ENCODE assay signal across 14 cellular contexts in the genomic region with DNA sequence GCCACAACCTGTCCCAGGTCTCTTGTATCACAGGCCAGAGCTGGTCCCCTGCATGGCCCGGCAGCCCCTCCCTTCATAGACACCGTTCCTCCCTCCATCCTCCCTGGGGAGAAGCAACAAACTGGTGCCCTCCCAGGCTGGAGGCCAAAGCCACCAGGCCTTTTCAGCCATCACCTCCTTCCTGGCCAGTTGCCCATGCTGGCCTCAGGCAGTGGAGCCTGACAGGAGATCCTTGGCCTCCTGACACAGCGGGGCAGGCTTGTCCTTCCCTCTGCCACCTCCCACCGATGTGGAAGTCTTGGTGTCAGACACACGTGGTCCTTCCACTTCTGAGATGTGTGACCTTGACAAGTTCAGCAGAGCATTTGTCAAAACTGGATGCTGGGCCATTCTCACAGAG.
A peak's percentile ranks its signal among the peaks of the same experiment; 100 is the strongest.
DNase-seq lines count a peak whose midpoint lies in the region; ATAC-seq, FAIRE-seq and TF ChIP-seq lines count a peak whose summit lies in the region.
"Had no signal": no experiment of that assay in that cellular context is flagged by ENCODE, and none has a peak within 500 bp of the region (broad histone marks: within the 10 kb centered on the region; RNA-seq: fewer than 3 reads in every experiment).

No MANE protein-coding gene starts in this region.

- H3K4me1 Mint-ChIP-seq in astrocyte (ENCODE audit: low read depth, unreplicated experiment): peaks cover 21% of the 10 kb centered on the region

- peaks cover 26% of the 10 kb centered on the region for H3K4me1 ChIP-seq in astrocyte (ENCODE audit: insufficient read depth, low read length)
- H3K4me1 ChIP-seq in SJCRH30: peaks cover 25% of the 10 kb centered on the region

- no peak overlapping the region for H3K4me3 Mint-ChIP-seq in astrocyte (ENCODE audit: unreplicated experiment)

- no peaks in the 10 kb centered on the region for H3K27me3 ChIP-seq in astrocyte (ENCODE audit: insufficient read depth, low read length)
- H3K27me3 ChIP-seq in SJCRH30: peaks cover 10% of the 10 kb centered on the region

- peaks cover 4% of the 10 kb centered on the region for H3K36me3 Mint-ChIP-seq in astrocyte (ENCODE audit: low read depth, unreplicated experiment)

- H3K9me3 Mint-ChIP-seq in astrocyte (ENCODE audit: unreplicated experiment): peaks cover 2% of the 10 kb centered on the region

- DNase-seq in Right ventricle myocardium inferior (ENCODE audit: missing footprints): no peak
- no peak for DNase-seq in cardiac septum (ENCODE audit: low spot score)
- DNase-seq in astrocyte (ENCODE audit: low read depth): no peak
- DNase-seq in kidney glomerular epithelial cell (lab: John Stamatoyannopoulos, UW): peak; percentile 53
- DNase-seq in epidermal melanocyte (ENCODE audit: insufficient read length, low spot score): no peak
- no peak for DNase-seq in DMS79 treated with DMSO at 0.1 percent for 48 hours (lab: John Stamatoyannopoulos, UW)
- DNase-seq in SJCRH30: no peak
- DNase-seq: activated T-cell treated with anti-CD3 and anti-CD28 coated beads for 4 hours; DMS153; stimulated activated CD4-positive, alpha-beta T cell treated with anti-CD3 and anti-CD28 coated beads, Interleukin-12 subunit alpha, Interleukin-12 subunit beta, amount 100 ng/mL, for 4 hours had no signal

- H3K27ac ChIP-seq in astrocyte (ENCODE audit: low read depth, low read length) (peak overlapping the region; percentile 90), SJCRH30 (no peak overlapping the region)
- H3K27ac ChIP-seq: thoracic aorta had no signal

- H3K36me3 ChIP-seq in astrocyte (ENCODE audit: insufficient read depth, low read length): no peaks in the 10 kb centered on the region
- H3K36me3 ChIP-seq in SJCRH30: no peaks in the 10 kb centered on the region
- H3K36me3 ChIP-seq: thoracic aorta had no signal

- H2AFZ ChIP-seq in astrocyte (ENCODE audit: low read depth, low read length): peak overlapping the region; percentile 27

- H3K9me3 ChIP-seq in astrocyte (ENCODE audit: insufficient read depth, low read depth, low read length) (no peaks in the 10 kb centered on the region), SJCRH30 (replicated peaks) (no peaks in the 10 kb centered on the region)
- H3K9me3 ChIP-seq: thoracic aorta had no signal

- H3K79me2 ChIP-seq in astrocyte (ENCODE audit: insufficient read depth, low read length): no peaks in the 10 kb centered on the region

- peak overlapping the region; percentile 83 for H3K4me2 ChIP-seq in astrocyte (ENCODE audit: low read length)

- H3K27ac Mint-ChIP-seq in astrocyte (ENCODE audit: unreplicated experiment): no peak overlapping the region

- no peak for FAIRE-seq in astrocyte (lab: Jason Lieb, UNC)
- FAIRE-seq: GM12878 had no signal

- peaks cover 22% of the 10 kb centered on the region for H3K27me3 Mint-ChIP-seq in astrocyte (ENCODE audit: low read depth, unreplicated experiment)

- ATAC-seq in Right ventricle myocardium inferior (peak; percentile 24), HG03135 (IDR thresholded peaks at IDR 0.05; ENCODE audit: unreplicated experiment) (no peak)
- ATAC-seq: activated CD4-positive, CD25-positive, alpha-beta regulatory T cell treated with anti-CD3 and anti-CD28 coated beads, Interleukin-2, amount 50 U/mL, for 24 hours; GM12878 had no signal

- H3K9ac ChIP-seq in astrocyte (ENCODE audit: low read length): peak overlapping the region; percentile 72

- no peaks in the 10 kb centered on the region for H4K20me1 ChIP-seq in astrocyte (ENCODE audit: insufficient read depth, low read length)

- intact Hi-C loops in Right ventricle myocardium inferior (cut with DNase I): no loop called here
- intact Hi-C loops in cardiac septum (cut with DNase I): no loop called here

- TF ChIP-seq CTCF in astrocyte (IDR thresholded peaks at IDR 0.05; ENCODE audit: insufficient read depth, low read depth, low read length): no peak

- no peak overlapping the region for H3K4me3 ChIP-seq in astrocyte (ENCODE audit: insufficient read depth, low read depth, low read length)
- no peak overlapping the region for H3K4me3 ChIP-seq in SJCRH30
- H3K4me3 ChIP-seq: GM12878, thoracic aorta had no signal
